16 cellular contexts compared by ENCODE assay signal in genomic region chr14:82537831-82538230, GRCh38.
"Had no signal": no experiment of that assay in that cellular context is flagged by ENCODE, and none has a peak within 500 bp of the region (broad histone marks: within the 10 kb centered on the region; RNA-seq: fewer than 3 reads in every experiment).

No MANE protein-coding gene starts in this region.

- H3K27ac ChIP-seq: colonic mucosa, esophagus squamous epithelium, gastroesophageal sphincter, left ventricle myocardium inferior, lower lobe of right lung, parathyroid adenoma, prostate gland, stomach had no signal

- H3K36me3 ChIP-seq: colonic mucosa, esophagus squamous epithelium, gastroesophageal sphincter, left ventricle myocardium inferior, lower lobe of right lung, prostate gland, stomach had no signal

- DNase-seq: colonic mucosa; dermis blood vessel endothelial cell; esophagus squamous epithelium; glutamatergic neuron; left cardiac atrium; left ventricle myocardium inferior; lower lobe of right lung; natural killer cell; stimulated activated CD4-positive, alpha-beta T cell treated with anti-CD3 and anti-CD28 coated beads, Interleukin-12 subunit alpha, Interleukin-12 subunit beta, amount 100 ng/mL, for 4 hours; stimulated activated naive CD4-positive, alpha-beta T cell; stomach; substantia nigra had no signal

- H3K4me1 ChIP-seq: colonic mucosa, esophagus squamous epithelium, gastroesophageal sphincter, left ventricle myocardium inferior, lower lobe of right lung, parathyroid adenoma, prostate gland had no signal

- H3K4me3 ChIP-seq: colonic mucosa, esophagus squamous epithelium, gastroesophageal sphincter, left ventricle myocardium inferior, lower lobe of right lung, prostate gland, stomach had no signal

- H3K27me3 ChIP-seq: colonic mucosa, esophagus squamous epithelium, gastroesophageal sphincter, stomach had no signal

- H3K9me3 ChIP-seq: colonic mucosa, esophagus squamous epithelium, gastroesophageal sphincter, lower lobe of right lung, prostate gland, stomach had no signal

- ATAC-seq: gastroesophageal sphincter, left cardiac atrium, lower lobe of right lung, natural killer cell, sciatic nerve had no signal
